1 cellular context compared by ENCODE assay signal in the genomic region with DNA sequence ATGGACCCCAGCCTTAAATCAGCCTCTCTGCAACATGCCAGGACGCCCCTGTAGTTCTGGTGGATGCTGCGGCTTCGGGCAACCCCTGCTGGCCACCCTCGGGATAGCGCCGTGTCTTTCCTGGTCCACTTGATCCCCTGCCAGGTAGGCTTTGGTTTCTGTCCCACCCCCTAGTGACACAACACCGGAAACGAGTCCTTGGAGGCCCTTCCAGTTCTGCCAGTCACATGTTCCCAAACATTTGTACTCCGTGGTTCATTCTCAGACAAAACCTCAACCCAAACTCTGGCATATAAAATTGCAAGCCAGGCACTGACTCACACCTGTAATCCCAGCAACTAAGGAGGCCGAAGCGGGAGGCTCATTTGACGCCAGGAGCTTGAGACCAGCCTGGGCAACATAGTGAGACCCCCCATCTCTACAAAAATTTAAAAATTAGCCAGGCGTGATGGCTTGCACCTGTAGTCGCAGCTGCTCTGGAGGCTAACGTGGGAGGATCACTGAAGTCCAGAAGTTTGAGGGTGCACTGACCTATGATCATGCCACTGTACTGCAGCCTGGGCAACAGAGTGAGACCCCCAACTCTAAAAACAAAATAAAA.
A peak's percentile ranks its signal among the peaks of the same experiment; 100 is the strongest.
TF ChIP-seq lines count a peak whose summit lies in the region.

No MANE protein-coding gene starts in this region.

TF ChIP-seq in K562, 482 proteins besides CTCF, POLR2A, EP300 and RAD21 (continues in another document):
- TF ChIP-seq, protein P1, sequence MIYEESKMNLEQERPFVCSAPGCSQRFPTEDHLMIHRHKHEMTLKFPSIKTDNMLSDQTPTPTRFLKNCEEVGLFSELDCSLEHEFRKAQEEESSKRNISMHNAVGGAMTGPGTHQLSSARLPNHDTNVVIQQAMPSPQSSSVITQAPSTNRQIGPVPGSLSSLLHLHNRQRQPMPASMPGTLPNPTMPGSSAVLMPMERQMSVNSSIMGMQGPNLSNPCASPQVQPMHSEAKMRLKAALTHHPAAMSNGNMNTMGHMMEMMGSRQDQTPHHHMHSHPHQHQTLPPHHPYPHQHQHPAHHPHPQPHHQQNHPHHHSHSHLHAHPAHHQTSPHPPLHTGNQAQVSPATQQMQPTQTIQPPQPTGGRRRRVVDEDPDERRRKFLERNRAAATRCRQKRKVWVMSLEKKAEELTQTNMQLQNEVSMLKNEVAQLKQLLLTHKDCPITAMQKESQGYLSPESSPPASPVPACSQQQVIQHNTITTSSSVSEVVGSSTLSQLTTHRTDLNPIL (CRISPR knock-in tag; IDR thresholded peaks at IDR 0.05), result no peak
- TF ChIP-seq MCM7 (IDR thresholded peaks at IDR 0.05) (no peak), ATF3 (IDR thresholded peaks at IDR 0.05) (0 out of 2 replicates have a peak, but pooled peaks have one; percentile 19), ATF3 (CRISPR knock-in tag; conservative IDR thresholded peaks at IDR 0.05) (0 out of 2 replicates have a peak, but pooled peaks have one; percentile 33), XRCC5 (IDR thresholded peaks at IDR 0.05; ENCODE audit: low read depth, low read length) (no peak), MEF2D (tag; conservative IDR thresholded peaks at IDR 0.05; ENCODE audit: low read depth) (no peak), CREM (IDR thresholded peaks at IDR 0.05; ENCODE audit: low read depth) (peak; percentile 25), MXD1 (CRISPR knock-in tag; IDR thresholded peaks at IDR 0.05; ENCODE audit: borderline replicate concordance, poor library complexity, severe bottlenecking) (no peak), ETV5 (CRISPR knock-in tag; IDR thresholded peaks at IDR 0.05; ENCODE audit: low read depth) (peak; percentile 65; the same call in 1 of the 2 replicates), ZBTB17 (CRISPR knock-in tag; IDR thresholded peaks at IDR 0.05) (no peak), ZNF121 (CRISPR knock-in tag; conservative IDR thresholded peaks at IDR 0.05) (peak; percentile 76), THRB (CRISPR knock-in tag; conservative IDR thresholded peaks at IDR 0.05) (no peak), TAF1 (IDR thresholded peaks at IDR 0.05; ENCODE audit: control insufficient read depth, extremely low read depth, insufficient read depth, low read length, severe bottlenecking) (no peak), SFPQ (IDR thresholded peaks at IDR 0.05; ENCODE audit: low read depth, low read length) (no peak), ETV1 (tag; conservative IDR thresholded peaks at IDR 0.05; ENCODE audit: low read depth) (peak; percentile 78), GATA2 (CRISPR knock-in tag; IDR thresholded peaks at IDR 0.05) (no peak), KLF16 (IDR thresholded peaks at IDR 0.05) (0 out of 2 replicates have a peak, but pooled peaks have one; percentile 29), MEF2A (IDR thresholded peaks at IDR 0.05; ENCODE audit: control insufficient read depth, low read depth, low read length) (no peak), NFRKB (IDR thresholded peaks at IDR 0.05; ENCODE audit: low read depth) (no peak), ZNF133 (CRISPR knock-in tag; IDR thresholded peaks at IDR 0.05) (no peak), PCBP2 (IDR thresholded peaks at IDR 0.05; ENCODE audit: low read depth, low read length, poor library complexity, severe bottlenecking) (no peak), NR3C1 (CRISPR knock-in tag; IDR thresholded peaks at IDR 0.05) (no peak), ZBED1 (IDR thresholded peaks at IDR 0.05) (no peak), ZZZ3 (IDR thresholded peaks at IDR 0.05) (no peak), POLR2AphosphoS2 (IDR thresholded peaks at IDR 0.05; ENCODE audit: low read length) (no peak), ZNF764 (CRISPR knock-in tag; IDR thresholded peaks at IDR 0.05; ENCODE audit: low read depth) (peak; percentile 83), STAT5A (IDR thresholded peaks at IDR 0.05; ENCODE audit: borderline replicate concordance, low read length) (no peak), SMC3 (conservative IDR thresholded peaks at IDR 0.05; ENCODE audit: insufficient read depth, low read depth, low read length) (peak; percentile 49), BCL6 (CRISPR knock-in tag; IDR thresholded peaks at IDR 0.05) (no peak), ZNF143 (CRISPR knock-in tag; IDR thresholded peaks at IDR 0.05) (no peak), RBM22 (IDR thresholded peaks at IDR 0.05; ENCODE audit: low read depth, low read length, poor library complexity, severe bottlenecking) (no peak), CEBPB (tag; IDR thresholded peaks at IDR 0.05) (peak; percentile 49), DIDO1 (tag; IDR thresholded peaks at IDR 0.05; ENCODE audit: low read depth) (no peak), RB1 (IDR thresholded peaks at IDR 0.05; ENCODE audit: low read depth) (no peak), MTA1 (IDR thresholded peaks at IDR 0.05; ENCODE audit: borderline replicate concordance) (no peak), ZNF696 (CRISPR knock-in tag; conservative IDR thresholded peaks at IDR 0.05) (no peak)
- TF ChIP-seq, protein P2, sequence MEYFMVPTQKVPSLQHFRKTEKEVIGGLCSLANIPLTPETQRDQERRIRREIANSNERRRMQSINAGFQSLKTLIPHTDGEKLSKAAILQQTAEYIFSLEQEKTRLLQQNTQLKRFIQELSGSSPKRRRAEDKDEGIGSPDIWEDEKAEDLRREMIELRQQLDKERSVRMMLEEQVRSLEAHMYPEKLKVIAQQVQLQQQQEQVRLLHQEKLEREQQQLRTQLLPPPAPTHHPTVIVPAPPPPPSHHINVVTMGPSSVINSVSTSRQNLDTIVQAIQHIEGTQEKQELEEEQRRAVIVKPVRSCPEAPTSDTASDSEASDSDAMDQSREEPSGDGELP (CRISPR knock-in tag; IDR thresholded peaks at IDR 0.05; ENCODE audit: borderline replicate concordance), result peak; percentile 34; the same call in 1 of the 2 replicates
- TF ChIP-seq, protein P3, sequence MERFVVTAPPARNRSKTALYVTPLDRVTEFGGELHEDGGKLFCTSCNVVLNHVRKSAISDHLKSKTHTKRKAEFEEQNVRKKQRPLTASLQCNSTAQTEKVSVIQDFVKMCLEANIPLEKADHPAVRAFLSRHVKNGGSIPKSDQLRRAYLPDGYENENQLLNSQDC (CRISPR knock-in tag; IDR thresholded peaks at IDR 0.05), result no peak
- TF ChIP-seq, protein P4, sequence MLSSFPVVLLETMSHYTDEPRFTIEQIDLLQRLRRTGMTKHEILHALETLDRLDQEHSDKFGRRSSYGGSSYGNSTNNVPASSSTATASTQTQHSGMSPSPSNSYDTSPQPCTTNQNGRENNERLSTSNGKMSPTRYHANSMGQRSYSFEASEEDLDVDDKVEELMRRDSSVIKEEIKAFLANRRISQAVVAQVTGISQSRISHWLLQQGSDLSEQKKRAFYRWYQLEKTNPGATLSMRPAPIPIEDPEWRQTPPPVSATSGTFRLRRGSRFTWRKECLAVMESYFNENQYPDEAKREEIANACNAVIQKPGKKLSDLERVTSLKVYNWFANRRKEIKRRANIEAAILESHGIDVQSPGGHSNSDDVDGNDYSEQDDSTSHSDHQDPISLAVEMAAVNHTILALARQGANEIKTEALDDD (IDR thresholded peaks at IDR 0.05), result no peak
- TF ChIP-seq, protein P5, sequence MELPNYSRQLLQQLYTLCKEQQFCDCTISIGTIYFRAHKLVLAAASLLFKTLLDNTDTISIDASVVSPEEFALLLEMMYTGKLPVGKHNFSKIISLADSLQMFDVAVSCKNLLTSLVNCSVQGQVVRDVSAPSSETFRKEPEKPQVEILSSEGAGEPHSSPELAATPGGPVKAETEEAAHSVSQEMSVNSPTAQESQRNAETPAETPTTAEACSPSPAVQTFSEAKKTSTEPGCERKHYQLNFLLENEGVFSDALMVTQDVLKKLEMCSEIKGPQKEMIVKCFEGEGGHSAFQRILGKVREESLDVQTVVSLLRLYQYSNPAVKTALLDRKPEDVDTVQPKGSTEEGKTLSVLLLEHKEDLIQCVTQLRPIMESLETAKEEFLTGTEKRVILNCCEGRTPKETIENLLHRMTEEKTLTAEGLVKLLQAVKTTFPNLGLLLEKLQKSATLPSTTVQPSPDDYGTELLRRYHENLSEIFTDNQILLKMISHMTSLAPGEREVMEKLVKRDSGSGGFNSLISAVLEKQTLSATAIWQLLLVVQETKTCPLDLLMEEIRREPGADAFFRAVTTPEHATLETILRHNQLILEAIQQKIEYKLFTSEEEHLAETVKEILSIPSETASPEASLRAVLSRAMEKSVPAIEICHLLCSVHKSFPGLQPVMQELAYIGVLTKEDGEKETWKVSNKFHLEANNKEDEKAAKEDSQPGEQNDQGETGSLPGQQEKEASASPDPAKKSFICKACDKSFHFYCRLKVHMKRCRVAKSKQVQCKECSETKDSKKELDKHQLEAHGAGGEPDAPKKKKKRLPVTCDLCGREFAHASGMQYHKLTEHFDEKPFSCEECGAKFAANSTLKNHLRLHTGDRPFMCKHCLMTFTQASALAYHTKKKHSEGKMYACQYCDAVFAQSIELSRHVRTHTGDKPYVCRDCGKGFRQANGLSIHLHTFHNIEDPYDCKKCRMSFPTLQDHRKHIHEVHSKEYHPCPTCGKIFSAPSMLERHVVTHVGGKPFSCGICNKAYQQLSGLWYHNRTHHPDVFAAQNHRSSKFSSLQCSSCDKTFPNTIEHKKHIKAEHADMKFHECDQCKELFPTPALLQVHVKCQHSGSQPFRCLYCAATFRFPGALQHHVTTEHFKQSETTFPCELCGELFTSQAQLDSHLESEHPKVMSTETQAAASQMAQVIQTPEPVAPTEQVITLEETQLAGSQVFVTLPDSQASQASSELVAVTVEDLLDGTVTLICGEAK (IDR thresholded peaks at IDR 0.05), result no peak
- TF ChIP-seq, protein P5 (CRISPR knock-in tag; IDR thresholded peaks at IDR 0.05), result no peak
- TF ChIP-seq, protein P6, sequence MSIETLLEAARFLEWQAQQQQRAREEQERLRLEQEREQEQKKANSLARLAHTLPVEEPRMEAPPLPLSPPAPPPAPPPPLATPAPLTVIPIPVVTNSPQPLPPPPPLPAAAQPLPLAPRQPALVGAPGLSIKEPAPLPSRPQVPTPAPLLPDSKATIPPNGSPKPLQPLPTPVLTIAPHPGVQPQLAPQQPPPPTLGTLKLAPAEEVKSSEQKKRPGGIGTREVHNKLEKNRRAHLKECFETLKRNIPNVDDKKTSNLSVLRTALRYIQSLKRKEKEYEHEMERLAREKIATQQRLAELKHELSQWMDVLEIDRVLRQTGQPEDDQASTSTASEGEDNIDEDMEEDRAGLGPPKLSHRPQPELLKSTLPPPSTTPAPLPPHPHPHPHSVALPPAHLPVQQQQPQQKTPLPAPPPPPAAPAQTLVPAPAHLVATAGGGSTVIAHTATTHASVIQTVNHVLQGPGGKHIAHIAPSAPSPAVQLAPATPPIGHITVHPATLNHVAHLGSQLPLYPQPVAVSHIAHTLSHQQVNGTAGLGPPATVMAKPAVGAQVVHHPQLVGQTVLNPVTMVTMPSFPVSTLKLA (conservative IDR thresholded peaks at IDR 0.05), result 0 out of 4 replicates have a peak, but pooled peaks of 1 of the 2 experiments have one; percentile 28
